In genomic region chr2:190722825-190723224, GRCh38 we compare ENCODE assay signal across 10 cellular contexts.
DNase-seq lines count a peak whose midpoint lies in the region; ATAC-seq, FAIRE-seq and TF ChIP-seq lines count a peak whose summit lies in the region.
"Had no signal": no experiment of that assay in that cellular context is flagged by ENCODE, and none has a peak within 500 bp of the region (broad histone marks: within the 10 kb centered on the region; RNA-seq: fewer than 3 reads in every experiment).

No MANE protein-coding gene starts in this region.

- H3K36me3 ChIP-seq in bronchial epithelial cell (ENCODE audit: control insufficient read depth, insufficient read depth, low read length) = no peaks in the 10 kb centered on the region

- H3K27me3 ChIP-seq in bronchial epithelial cell (ENCODE audit: control insufficient read depth, insufficient read depth, low read length) = no peaks in the 10 kb centered on the region

- TF ChIP-seq POLR2A in GM12891 (IDR thresholded peaks at IDR 0.05; ENCODE audit: low read depth, low read length) = no peak

- DNase-seq in DMS79 treated with DMSO at 0.1 percent for 48 hours (lab: John Stamatoyannopoulos, UW) = peak; percentile 37
- DNase-seq in DMS79 (lab: John Stamatoyannopoulos, UW) = no peak
- DNase-seq in GM12891 (ENCODE audit: insufficient read length, low spot score) = no peak
- DNase-seq in bronchial epithelial cell (ENCODE audit: low read depth) = peak; percentile 83
- no peak for DNase-seq in NCI-H187 (lab: John Stamatoyannopoulos, UW)
- no peak for DNase-seq in DMS153 (lab: John Stamatoyannopoulos, UW)
- DNase-seq in GM19239 (ENCODE audit: insufficient read length, low spot score) = no peak
- DNase-seq: activated B cell treated with CpG ODN at 0.5 μM for 24 hours had no signal

- FAIRE-seq in GM12891 (lab: Jason Lieb, UNC) (peak; percentile 41), bronchial epithelial cell (lab: Jason Lieb, UNC) (no peak), GM19239 (lab: Jason Lieb, UNC) (no peak)

- no peak for TF ChIP-seq CTCF in bronchial epithelial cell (IDR thresholded peaks at IDR 0.05; ENCODE audit: insufficient read depth, low read length, severe bottlenecking)

- ATAC-seq in HG03045 (IDR thresholded peaks at IDR 0.05; ENCODE audit: unreplicated experiment) = peak; percentile 8
- ATAC-seq: HCT116 had no signal

- H3K4me3 ChIP-seq in bronchial epithelial cell (ENCODE audit: low read depth, low read length) = no peak overlapping the region

TF ChIP-seq in GM12891, 5 proteins besides CTCF, POLR2A, EP300 and RAD21:
- TF ChIP-seq SPI1 (IDR thresholded peaks at IDR 0.05; ENCODE audit: low read depth, low read length) (no peak), TAF1 (IDR thresholded peaks at IDR 0.05; ENCODE audit: low read depth, low read length) (no peak), POU2F2 (IDR thresholded peaks at IDR 0.05; ENCODE audit: low read depth, low read length) (no peak), POLR2AphosphoS5 (IDR thresholded peaks at IDR 0.05; ENCODE audit: low read depth, low read length) (no peak), PAX5 (IDR thresholded peaks at IDR 0.05; ENCODE audit: insufficient read depth, low read length, severe bottlenecking) (no peak)

Comparison
In these comparisons a context has a peak if more than half of its experiments do, and no peak if none do; other contexts are left out.
1. DNase-seq: peak in DMS79 treated with DMSO at 0.1 percent for 48 hours (single experiment) and bronchial epithelial cell (single experiment); none in DMS79 (single experiment), GM12891 (single experiment), NCI-H187 (0 of 2), DMS153 (single experiment) and GM19239 (single experiment).